Comparison of ENCODE assay signal across 1 cellular context in the genomic region with DNA sequence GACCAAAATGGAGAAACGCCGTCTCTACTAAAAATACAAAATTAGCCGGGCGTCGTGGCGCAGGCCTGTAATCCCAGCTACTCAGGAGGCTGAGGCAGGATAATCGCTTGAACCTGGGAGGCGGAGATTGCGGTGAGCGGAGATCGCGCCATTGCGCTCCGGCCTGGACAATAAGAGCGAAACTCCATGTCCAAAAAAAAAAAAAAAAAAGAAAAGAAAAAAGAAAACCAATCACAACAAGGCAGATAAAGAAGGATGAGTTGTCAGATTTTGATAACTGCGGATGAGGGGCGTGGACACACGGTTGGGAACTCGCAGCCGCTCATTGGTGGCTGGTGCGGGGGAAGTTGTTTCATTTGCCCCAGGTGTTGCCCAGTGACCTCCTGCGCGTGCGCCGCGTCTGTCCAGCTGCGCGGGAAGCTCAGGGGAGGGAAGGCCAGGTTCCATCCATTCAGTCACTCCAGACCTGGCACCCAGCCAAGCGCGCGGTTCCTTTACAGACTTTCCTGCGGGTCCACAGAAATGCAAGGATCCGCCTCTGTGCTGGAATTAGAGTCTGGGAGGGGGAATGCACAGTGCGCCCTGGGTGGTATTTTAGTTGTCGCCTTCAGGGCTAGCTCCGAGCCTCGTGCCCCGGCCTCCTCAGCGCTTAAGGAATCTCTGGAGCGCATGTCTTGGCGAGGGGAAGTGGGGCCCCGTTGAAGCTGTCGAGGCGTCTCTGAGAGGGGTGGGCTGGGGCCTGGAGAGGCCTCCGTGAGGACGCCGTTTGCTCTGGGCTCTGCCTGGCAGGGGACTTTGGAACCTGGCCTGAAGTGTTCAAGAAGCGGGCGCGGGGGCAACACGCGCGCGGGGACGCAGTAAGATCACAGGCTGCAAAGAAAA.
A peak's percentile ranks its signal among the peaks of the same experiment; 100 is the strongest.
TF ChIP-seq lines count a peak whose summit lies in the region.

No MANE protein-coding gene starts in this region.

TF ChIP-seq in HepG2, 621 proteins besides CTCF, POLR2A, EP300 and RAD21 (continued from another document and continues in another):
- TF ChIP-seq, protein P1, sequence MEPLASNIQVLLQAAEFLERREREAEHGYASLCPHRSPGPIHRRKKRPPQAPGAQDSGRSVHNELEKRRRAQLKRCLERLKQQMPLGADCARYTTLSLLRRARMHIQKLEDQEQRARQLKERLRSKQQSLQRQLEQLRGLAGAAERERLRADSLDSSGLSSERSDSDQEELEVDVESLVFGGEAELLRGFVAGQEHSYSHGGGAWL (CRISPR knock-in tag; IDR thresholded peaks at IDR 0.05): no peak
- TF ChIP-seq MTF1 (CRISPR knock-in tag; IDR thresholded peaks at IDR 0.05) (peak; percentile 60; the same call in 1 of the 2 replicates), KLF9 (CRISPR knock-in tag; IDR thresholded peaks at IDR 0.05; ENCODE audit: low read depth) (no peak), STAG1 (CRISPR knock-in tag; IDR thresholded peaks at IDR 0.05) (no peak), ZNF224 (CRISPR knock-in tag; IDR thresholded peaks at IDR 0.05) (no peak), NR2F2 (IDR thresholded peaks at IDR 0.05; ENCODE audit: borderline replicate concordance, low read depth) (no peak; the same call in 1 of the 2 replicates), ZNF549 (CRISPR knock-in tag; IDR thresholded peaks at IDR 0.05) (no peak), GATAD1 (CRISPR knock-in tag; IDR thresholded peaks at IDR 0.05) (peak; percentile 6; the same call in 1 of the 2 replicates), MATR3 (CRISPR knock-in tag; IDR thresholded peaks at IDR 0.05) (no peak), NKX3-1 (CRISPR knock-in tag; IDR thresholded peaks at IDR 0.05) (peak; percentile 87), ZNF501 (CRISPR knock-in tag; IDR thresholded peaks at IDR 0.05) (peak; percentile 14; the same call in 1 of the 2 replicates), GFI1 (CRISPR knock-in tag; IDR thresholded peaks at IDR 0.05; ENCODE audit: borderline replicate concordance) (no peak), MEIS2 (CRISPR knock-in tag; IDR thresholded peaks at IDR 0.05) (no peak; the same call in 1 of the 2 replicates), XRCC5 (optimal IDR thresholded peaks at IDR 0.05; ENCODE audit: low read length) (no peak), FOXC1 (CRISPR knock-in tag; IDR thresholded peaks at IDR 0.05; ENCODE audit: borderline replicate concordance) (0 out of 2 replicates have a peak, but pooled peaks have one; percentile 81), ADNP (CRISPR knock-in tag; IDR thresholded peaks at IDR 0.05) (no peak), BORCS8-MEF2B (CRISPR knock-in tag; IDR thresholded peaks at IDR 0.05) (peak; percentile 88), MEF2D (CRISPR knock-in tag; IDR thresholded peaks at IDR 0.05) (peak; percentile 87), RFXANK (CRISPR knock-in tag; IDR thresholded peaks at IDR 0.05) (no peak), NCOA1 (CRISPR knock-in tag; IDR thresholded peaks at IDR 0.05) (no peak), ZNF354B (CRISPR knock-in tag; IDR thresholded peaks at IDR 0.05) (peak; percentile 89; the same call in 1 of the 2 replicates), THYN1 (CRISPR knock-in tag; IDR thresholded peaks at IDR 0.05; ENCODE audit: borderline replicate concordance, low read depth) (peak; percentile 71; the same call in 1 of the 2 replicates), NFATC3 (CRISPR knock-in tag; IDR thresholded peaks at IDR 0.05) (peak; percentile 65; the same call in 1 of the 2 replicates), KDM2A (CRISPR knock-in tag; IDR thresholded peaks at IDR 0.05; ENCODE audit: borderline replicate concordance, low read depth) (no peak), ZC3H4 (CRISPR knock-in tag; IDR thresholded peaks at IDR 0.05; ENCODE audit: borderline replicate concordance) (no peak; the same call in 1 of the 2 replicates), ZNF775 (CRISPR knock-in tag; IDR thresholded peaks at IDR 0.05; ENCODE audit: borderline replicate concordance) (no peak), SMAD9 (CRISPR knock-in tag; IDR thresholded peaks at IDR 0.05) (no peak), ZNF558 (CRISPR knock-in tag; IDR thresholded peaks at IDR 0.05; ENCODE audit: borderline replicate concordance) (peak; percentile 4; the same call in 1 of the 2 replicates), ZNF3 (CRISPR knock-in tag; IDR thresholded peaks at IDR 0.05) (no peak), ZFP41 (CRISPR knock-in tag; IDR thresholded peaks at IDR 0.05; ENCODE audit: borderline replicate concordance) (no peak; the same call in 1 of the 2 replicates), KDM1A (CRISPR knock-in tag; IDR thresholded peaks at IDR 0.05) (no peak), MLLT10 (CRISPR knock-in tag; IDR thresholded peaks at IDR 0.05) (no peak), ZFP36L2 (CRISPR knock-in tag; IDR thresholded peaks at IDR 0.05) (no peak)
- TF ChIP-seq, protein P2, sequence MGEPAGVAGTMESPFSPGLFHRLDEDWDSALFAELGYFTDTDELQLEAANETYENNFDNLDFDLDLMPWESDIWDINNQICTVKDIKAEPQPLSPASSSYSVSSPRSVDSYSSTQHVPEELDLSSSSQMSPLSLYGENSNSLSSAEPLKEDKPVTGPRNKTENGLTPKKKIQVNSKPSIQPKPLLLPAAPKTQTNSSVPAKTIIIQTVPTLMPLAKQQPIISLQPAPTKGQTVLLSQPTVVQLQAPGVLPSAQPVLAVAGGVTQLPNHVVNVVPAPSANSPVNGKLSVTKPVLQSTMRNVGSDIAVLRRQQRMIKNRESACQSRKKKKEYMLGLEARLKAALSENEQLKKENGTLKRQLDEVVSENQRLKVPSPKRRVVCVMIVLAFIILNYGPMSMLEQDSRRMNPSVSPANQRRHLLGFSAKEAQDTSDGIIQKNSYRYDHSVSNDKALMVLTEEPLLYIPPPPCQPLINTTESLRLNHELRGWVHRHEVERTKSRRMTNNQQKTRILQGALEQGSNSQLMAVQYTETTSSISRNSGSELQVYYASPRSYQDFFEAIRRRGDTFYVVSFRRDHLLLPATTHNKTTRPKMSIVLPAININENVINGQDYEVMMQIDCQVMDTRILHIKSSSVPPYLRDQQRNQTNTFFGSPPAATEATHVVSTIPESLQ (CRISPR knock-in tag; conservative IDR thresholded peaks at IDR 0.05): no peak
- TF ChIP-seq, protein P3, sequence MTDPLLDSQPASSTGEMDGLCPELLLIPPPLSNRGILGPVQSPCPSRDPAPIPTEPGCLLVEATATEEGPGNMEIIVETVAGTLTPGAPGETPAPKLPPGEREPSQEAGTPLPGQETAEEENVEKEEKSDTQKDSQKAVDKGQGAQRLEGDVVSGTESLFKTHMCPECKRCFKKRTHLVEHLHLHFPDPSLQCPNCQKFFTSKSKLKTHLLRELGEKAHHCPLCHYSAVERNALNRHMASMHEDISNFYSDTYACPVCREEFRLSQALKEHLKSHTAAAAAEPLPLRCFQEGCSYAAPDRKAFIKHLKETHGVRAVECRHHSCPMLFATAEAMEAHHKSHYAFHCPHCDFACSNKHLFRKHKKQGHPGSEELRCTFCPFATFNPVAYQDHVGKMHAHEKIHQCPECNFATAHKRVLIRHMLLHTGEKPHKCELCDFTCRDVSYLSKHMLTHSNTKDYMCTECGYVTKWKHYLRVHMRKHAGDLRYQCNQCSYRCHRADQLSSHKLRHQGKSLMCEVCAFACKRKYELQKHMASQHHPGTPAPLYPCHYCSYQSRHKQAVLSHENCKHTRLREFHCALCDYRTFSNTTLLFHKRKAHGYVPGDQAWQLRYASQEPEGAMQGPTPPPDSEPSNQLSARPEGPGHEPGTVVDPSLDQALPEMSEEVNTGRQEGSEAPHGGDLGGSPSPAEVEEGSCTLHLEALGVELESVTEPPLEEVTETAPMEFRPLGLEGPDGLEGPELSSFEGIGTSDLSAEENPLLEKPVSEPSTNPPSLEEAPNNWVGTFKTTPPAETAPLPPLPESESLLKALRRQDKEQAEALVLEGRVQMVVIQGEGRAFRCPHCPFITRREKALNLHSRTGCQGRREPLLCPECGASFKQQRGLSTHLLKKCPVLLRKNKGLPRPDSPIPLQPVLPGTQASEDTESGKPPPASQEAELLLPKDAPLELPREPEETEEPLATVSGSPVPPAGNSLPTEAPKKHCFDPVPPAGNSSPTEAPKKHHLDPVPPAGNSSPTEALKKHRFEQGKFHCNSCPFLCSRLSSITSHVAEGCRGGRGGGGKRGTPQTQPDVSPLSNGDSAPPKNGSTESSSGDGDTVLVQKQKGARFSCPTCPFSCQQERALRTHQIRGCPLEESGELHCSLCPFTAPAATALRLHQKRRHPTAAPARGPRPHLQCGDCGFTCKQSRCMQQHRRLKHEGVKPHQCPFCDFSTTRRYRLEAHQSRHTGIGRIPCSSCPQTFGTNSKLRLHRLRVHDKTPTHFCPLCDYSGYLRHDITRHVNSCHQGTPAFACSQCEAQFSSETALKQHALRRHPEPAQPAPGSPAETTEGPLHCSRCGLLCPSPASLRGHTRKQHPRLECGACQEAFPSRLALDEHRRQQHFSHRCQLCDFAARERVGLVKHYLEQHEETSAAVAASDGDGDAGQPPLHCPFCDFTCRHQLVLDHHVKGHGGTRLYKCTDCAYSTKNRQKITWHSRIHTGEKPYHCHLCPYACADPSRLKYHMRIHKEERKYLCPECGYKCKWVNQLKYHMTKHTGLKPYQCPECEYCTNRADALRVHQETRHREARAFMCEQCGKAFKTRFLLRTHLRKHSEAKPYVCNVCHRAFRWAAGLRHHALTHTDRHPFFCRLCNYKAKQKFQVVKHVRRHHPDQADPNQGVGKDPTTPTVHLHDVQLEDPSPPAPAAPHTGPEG (CRISPR knock-in tag; IDR thresholded peaks at IDR 0.05): no peak
- TF ChIP-seq, protein P4, sequence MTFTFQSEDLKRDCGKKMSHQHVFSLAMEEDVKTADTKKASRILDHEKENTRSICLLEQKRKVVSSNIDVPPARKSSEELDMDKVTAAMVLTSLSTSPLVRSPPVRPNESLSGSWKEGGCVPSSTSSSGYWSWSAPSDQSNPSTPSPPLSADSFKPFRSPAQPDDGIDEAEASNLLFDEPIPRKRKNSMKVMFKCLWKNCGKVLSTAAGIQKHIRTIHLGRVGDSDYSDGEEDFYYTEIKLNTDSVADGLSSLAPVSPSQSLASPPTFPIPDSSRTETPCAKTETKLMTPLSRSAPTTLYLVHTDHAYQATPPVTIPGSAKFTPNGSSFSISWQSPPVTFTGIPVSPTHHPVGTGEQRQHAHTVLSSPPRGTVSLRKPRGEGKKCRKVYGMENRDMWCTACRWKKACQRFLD (CRISPR knock-in tag; IDR thresholded peaks at IDR 0.05; ENCODE audit: borderline replicate concordance): 0 out of 2 replicates have a peak, but pooled peaks have one; percentile 34
- TF ChIP-seq, protein P5, sequence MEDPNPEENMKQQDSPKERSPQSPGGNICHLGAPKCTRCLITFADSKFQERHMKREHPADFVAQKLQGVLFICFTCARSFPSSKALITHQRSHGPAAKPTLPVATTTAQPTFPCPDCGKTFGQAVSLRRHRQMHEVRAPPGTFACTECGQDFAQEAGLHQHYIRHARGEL (CRISPR knock-in tag; IDR thresholded peaks at IDR 0.05): 0 out of 2 replicates have a peak, but pooled peaks have one; percentile 27
- TF ChIP-seq, protein P6, sequence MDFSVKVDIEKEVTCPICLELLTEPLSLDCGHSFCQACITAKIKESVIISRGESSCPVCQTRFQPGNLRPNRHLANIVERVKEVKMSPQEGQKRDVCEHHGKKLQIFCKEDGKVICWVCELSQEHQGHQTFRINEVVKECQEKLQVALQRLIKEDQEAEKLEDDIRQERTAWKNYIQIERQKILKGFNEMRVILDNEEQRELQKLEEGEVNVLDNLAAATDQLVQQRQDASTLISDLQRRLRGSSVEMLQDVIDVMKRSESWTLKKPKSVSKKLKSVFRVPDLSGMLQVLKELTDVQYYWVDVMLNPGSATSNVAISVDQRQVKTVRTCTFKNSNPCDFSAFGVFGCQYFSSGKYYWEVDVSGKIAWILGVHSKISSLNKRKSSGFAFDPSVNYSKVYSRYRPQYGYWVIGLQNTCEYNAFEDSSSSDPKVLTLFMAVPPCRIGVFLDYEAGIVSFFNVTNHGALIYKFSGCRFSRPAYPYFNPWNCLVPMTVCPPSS (IDR thresholded peaks at IDR 0.05): no peak
- TF ChIP-seq, protein P7, sequence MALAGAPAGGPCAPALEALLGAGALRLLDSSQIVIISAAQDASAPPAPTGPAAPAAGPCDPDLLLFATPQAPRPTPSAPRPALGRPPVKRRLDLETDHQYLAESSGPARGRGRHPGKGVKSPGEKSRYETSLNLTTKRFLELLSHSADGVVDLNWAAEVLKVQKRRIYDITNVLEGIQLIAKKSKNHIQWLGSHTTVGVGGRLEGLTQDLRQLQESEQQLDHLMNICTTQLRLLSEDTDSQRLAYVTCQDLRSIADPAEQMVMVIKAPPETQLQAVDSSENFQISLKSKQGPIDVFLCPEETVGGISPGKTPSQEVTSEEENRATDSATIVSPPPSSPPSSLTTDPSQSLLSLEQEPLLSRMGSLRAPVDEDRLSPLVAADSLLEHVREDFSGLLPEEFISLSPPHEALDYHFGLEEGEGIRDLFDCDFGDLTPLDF (CRISPR knock-in tag; IDR thresholded peaks at IDR 0.05): peak; percentile 91
- TF ChIP-seq, protein P8, sequence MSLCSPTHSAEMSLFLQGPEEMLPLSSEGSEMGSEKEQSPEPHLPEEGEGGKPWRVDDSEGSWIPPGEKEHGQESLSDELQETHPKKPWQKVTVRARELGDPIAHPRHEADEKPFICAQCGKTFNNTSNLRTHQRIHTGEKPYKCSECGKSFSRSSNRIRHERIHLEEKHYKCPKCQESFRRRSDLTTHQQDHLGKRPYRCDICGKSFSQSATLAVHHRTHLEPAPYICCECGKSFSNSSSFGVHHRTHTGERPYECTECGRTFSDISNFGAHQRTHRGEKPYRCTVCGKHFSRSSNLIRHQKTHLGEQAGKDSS (CRISPR knock-in tag; IDR thresholded peaks at IDR 0.05; ENCODE audit: borderline replicate concordance, low read depth): 0 out of 2 replicates have a peak, but pooled peaks have one; percentile 11
- TF ChIP-seq, protein P9, sequence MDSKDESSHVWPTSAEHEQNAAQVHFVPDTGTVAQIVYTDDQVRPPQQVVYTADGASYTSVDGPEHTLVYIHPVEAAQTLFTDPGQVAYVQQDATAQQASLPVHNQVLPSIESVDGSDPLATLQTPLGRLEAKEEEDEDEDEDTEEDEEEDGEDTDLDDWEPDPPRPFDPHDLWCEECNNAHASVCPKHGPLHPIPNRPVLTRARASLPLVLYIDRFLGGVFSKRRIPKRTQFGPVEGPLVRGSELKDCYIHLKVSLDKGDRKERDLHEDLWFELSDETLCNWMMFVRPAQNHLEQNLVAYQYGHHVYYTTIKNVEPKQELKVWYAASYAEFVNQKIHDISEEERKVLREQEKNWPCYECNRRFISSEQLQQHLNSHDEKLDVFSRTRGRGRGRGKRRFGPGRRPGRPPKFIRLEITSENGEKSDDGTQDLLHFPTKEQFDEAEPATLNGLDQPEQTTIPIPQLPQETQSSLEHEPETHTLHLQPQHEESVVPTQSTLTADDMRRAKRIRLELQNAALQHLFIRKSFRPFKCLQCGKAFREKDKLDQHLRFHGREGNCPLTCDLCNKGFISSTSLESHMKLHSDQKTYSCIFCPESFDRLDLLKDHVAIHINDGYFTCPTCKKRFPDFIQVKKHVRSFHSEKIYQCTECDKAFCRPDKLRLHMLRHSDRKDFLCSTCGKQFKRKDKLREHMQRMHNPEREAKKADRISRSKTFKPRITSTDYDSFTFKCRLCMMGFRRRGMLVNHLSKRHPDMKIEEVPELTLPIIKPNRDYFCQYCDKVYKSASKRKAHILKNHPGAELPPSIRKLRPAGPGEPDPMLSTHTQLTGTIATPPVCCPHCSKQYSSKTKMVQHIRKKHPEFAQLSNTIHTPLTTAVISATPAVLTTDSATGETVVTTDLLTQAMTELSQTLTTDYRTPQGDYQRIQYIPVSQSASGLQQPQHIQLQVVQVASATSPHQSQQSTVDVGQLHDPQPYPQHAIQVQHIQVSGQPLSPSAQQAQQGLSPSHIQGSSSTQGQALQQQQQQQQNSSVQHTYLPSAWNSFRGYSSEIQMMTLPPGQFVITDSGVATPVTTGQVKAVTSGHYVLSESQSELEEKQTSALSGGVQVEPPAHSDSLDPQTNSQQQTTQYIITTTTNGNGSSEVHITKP (CRISPR knock-in tag; IDR thresholded peaks at IDR 0.05; ENCODE audit: low read depth): no peak
